Comparison of ENCODE assay signal across 10 cellular contexts in genomic region chr6:154157082-154157481, GRCh38.
A peak's percentile ranks its signal among the peaks of the same experiment; 100 is the strongest.
DNase-seq lines count a peak whose midpoint lies in the region; ATAC-seq, FAIRE-seq and TF ChIP-seq lines count a peak whose summit lies in the region.
"Had no signal": no experiment of that assay in that cellular context is flagged by ENCODE, and none has a peak within 500 bp of the region (broad histone marks: within the 10 kb centered on the region; RNA-seq: fewer than 3 reads in every experiment).

No MANE protein-coding gene starts in this region.

- no peak for FAIRE-seq in GM12891 (lab: Jason Lieb, UNC)

- H3K9me3 ChIP-seq in stomach smooth muscle (ENCODE audit: control insufficient read depth in 2 of 2, low read length in 2 of 2) (no peaks in the 10 kb centered on the region), Karpas-422 (ENCODE audit: low read length) (no peaks in the 10 kb centered on the region)

- H3K4me3 Mint-ChIP-seq in activated naive CD8-positive, alpha-beta T cell, result peak overlapping the region; percentile 59

- H4K20me1 ChIP-seq in Karpas-422 (ENCODE audit: insufficient read depth, low read depth, low read length), result no peaks in the 10 kb centered on the region

- no peaks in the 10 kb centered on the region for H3K9me2 ChIP-seq in Karpas-422 (replicated peaks; ENCODE audit: insufficient read depth, low read length)

- H3K4me3 ChIP-seq in stomach smooth muscle (ENCODE audit: low read length in 2 of 2) (peak overlapping the region; percentile 12 to 47), Karpas-422 (ENCODE audit: low read length) (no peak overlapping the region)

- H3K27me3 ChIP-seq in stomach smooth muscle (ENCODE audit: control insufficient read depth in 1 of 2, insufficient read depth in 2 of 2, low read length in 2 of 2) (no peaks in the 10 kb centered on the region), Karpas-422 (ENCODE audit: low read length) (no peaks in the 10 kb centered on the region)

- H3K4me1 ChIP-seq in stomach smooth muscle (ENCODE audit: control insufficient read depth, insufficient read depth, low read length), result peaks cover 5% of the 10 kb centered on the region
- H3K4me1 ChIP-seq in Karpas-422 (ENCODE audit: low read length), result no peaks in the 10 kb centered on the region

- no peak overlapping the region for H3K27ac ChIP-seq in stomach smooth muscle (ENCODE audit: low read length)
- H3K27ac ChIP-seq in Karpas-422 (ENCODE audit: low read length), result no peak overlapping the region
- H3K27ac ChIP-seq: C4-2B, epithelial cell of prostate had no signal

- no peak overlapping the region for H3K4me2 ChIP-seq in Karpas-422 (ENCODE audit: low read depth, low read length, poor library complexity, severe bottlenecking)

- H3K4me1 Mint-ChIP-seq in activated naive CD8-positive, alpha-beta T cell (ENCODE audit: low read depth), result peaks cover 58% of the 10 kb centered on the region

- ATAC-seq in HG03066 (IDR thresholded peaks at IDR 0.05; ENCODE audit: low read depth, unreplicated experiment) (peak; percentile 52), HG03520 (IDR thresholded peaks at IDR 0.05; ENCODE audit: unreplicated experiment) (no peak)

- H3K79me2 ChIP-seq in Karpas-422 (ENCODE audit: low read length), result no peaks in the 10 kb centered on the region

- no peak for TF ChIP-seq POLR2A in GM12891 (IDR thresholded peaks at IDR 0.05; ENCODE audit: low read depth, low read length)

- H3K27me3 Mint-ChIP-seq in activated naive CD8-positive, alpha-beta T cell, result no peaks in the 10 kb centered on the region

- peak; percentile 25 for DNase-seq in activated gamma-delta T cell treated with anti-CD3 and anti-CD28 coated beads, Interleukin-2, amount 50 U/mL, for 16 hours (ENCODE audit: low read depth)
- DNase-seq in activated gamma-delta T cell treated with Interleukin-2 at 50 U/mL for 16 hours, result no peak
- no peak for DNase-seq in Karpas-422
- DNase-seq in GM12891 (ENCODE audit: insufficient read length, low spot score), result no peak

- H3K27ac Mint-ChIP-seq in activated naive CD8-positive, alpha-beta T cell, result peak overlapping the region; percentile 93

- H3K9ac ChIP-seq in stomach smooth muscle (ENCODE audit: low read length in 2 of 2) (peak overlapping the region; percentile 6 to 34), Karpas-422 (ENCODE audit: low read length) (no peak overlapping the region)

- H3K36me3 Mint-ChIP-seq in activated naive CD8-positive, alpha-beta T cell, result peaks cover 9% of the 10 kb centered on the region

- H3K36me3 ChIP-seq in stomach smooth muscle (ENCODE audit: control insufficient read depth in 2 of 2, insufficient read depth in 2 of 2, low read length in 2 of 2) (no peaks in the 10 kb centered on the region), Karpas-422 (ENCODE audit: insufficient read depth, low read length) (no peaks in the 10 kb centered on the region)

- no peaks in the 10 kb centered on the region for H3K9me3 Mint-ChIP-seq in activated naive CD8-positive, alpha-beta T cell (ENCODE audit: low read depth)

- H2AFZ ChIP-seq in Karpas-422 (ENCODE audit: low read length), result no peak overlapping the region

TF ChIP-seq in GM12891, 5 proteins besides CTCF, POLR2A, EP300 and RAD21:
- TF ChIP-seq TAF1 (IDR thresholded peaks at IDR 0.05; ENCODE audit: low read depth, low read length) (no peak), POU2F2 (IDR thresholded peaks at IDR 0.05; ENCODE audit: low read depth, low read length) (no peak), POLR2AphosphoS5 (IDR thresholded peaks at IDR 0.05; ENCODE audit: low read depth, low read length) (no peak), PAX5 (IDR thresholded peaks at IDR 0.05; ENCODE audit: insufficient read depth, low read length, severe bottlenecking) (no peak), SPI1 (IDR thresholded peaks at IDR 0.05; ENCODE audit: low read depth, low read length) (no peak)
